18 cellular contexts compared by ENCODE assay signal in genomic region chr6:256169-256568, GRCh38.
"Had no signal": no experiment of that assay in that cellular context is flagged by ENCODE, and none has a peak within 500 bp of the region (broad histone marks: within the 10 kb centered on the region; RNA-seq: fewer than 3 reads in every experiment).

No MANE protein-coding gene starts in this region.

- H3K9me3 Mint-ChIP-seq: type B pancreatic cell had no signal

- DNase-seq: activated B cell treated with CpG ODN at 0.5 μM for 24 hours; activated CD4-positive, alpha-beta T cell treated with anti-CD3 and anti-CD28 coated beads for 36 hours; activated CD4-positive, alpha-beta T cell treated with anti-CD3 and anti-CD28 coated beads, Interleukin-2, amount 50 U/mL, for 4 hours; colonic mucosa; endodermal cell; heart left ventricle; occipital lobe; small intestine; stimulated activated naive CD4-positive, alpha-beta T cell treated with Interleukin-2 at 50 U/mL for 16 hours; T-helper 17 cell had no signal

- ATAC-seq: activated CD4-positive, alpha-beta T cell treated with anti-CD3 and anti-CD28 coated beads for 36 hours; activated T-helper 17 cell treated with anti-CD3 and anti-CD28 coated beads, Interleukin-2, amount 50 U/mL, for 72 hours; gastroesophageal sphincter; heart left ventricle; T-helper 17 cell had no signal

- H3K4me1 ChIP-seq: breast epithelium, colonic mucosa, gastroesophageal sphincter had no signal

- H3K27me3 ChIP-seq: breast epithelium, colonic mucosa, vagina had no signal

- H3K4me3 ChIP-seq: breast epithelium, colonic mucosa, gastroesophageal sphincter, heart left ventricle, thoracic aorta, vagina had no signal

- H3K4me1 Mint-ChIP-seq: endodermal cell, neural crest cell had no signal

- H3K27ac Mint-ChIP-seq: activated B cell treated with CpG ODN at 0.5 μM for 24 hours; activated CD4-positive, alpha-beta T cell treated with anti-CD3 and anti-CD28 coated beads for 36 hours; activated naive CD4-positive, alpha-beta T cell treated with anti-CD3 and anti-CD28 coated beads, Interleukin-2, amount 50 U/mL, for 72 hours; activated T-helper 17 cell treated with anti-CD3 and anti-CD28 coated beads, Interleukin-2, amount 50 U/mL, for 72 hours; endodermal cell; T-helper 17 cell; type B pancreatic cell had no signal

- H3K9me3 ChIP-seq: breast epithelium, colonic mucosa, gastroesophageal sphincter, thoracic aorta, vagina had no signal

- H3K36me3 Mint-ChIP-seq: type B pancreatic cell had no signal

- H3K4me3 Mint-ChIP-seq: activated B cell treated with CpG ODN at 0.5 μM for 24 hours; activated CD4-positive, alpha-beta T cell treated with anti-CD3 and anti-CD28 coated beads for 36 hours; activated T-helper 17 cell treated with anti-CD3 and anti-CD28 coated beads, Interleukin-2, amount 50 U/mL, for 72 hours; endodermal cell; neural crest cell; T-helper 17 cell; type B pancreatic cell had no signal

- H3K36me3 ChIP-seq: breast epithelium, colonic mucosa, gastroesophageal sphincter, heart left ventricle, thoracic aorta, vagina had no signal

- H3K27me3 Mint-ChIP-seq: activated B cell treated with CpG ODN at 0.5 μM for 24 hours; activated CD4-positive, alpha-beta T cell treated with anti-CD3 and anti-CD28 coated beads for 36 hours; activated T-helper 17 cell treated with anti-CD3 and anti-CD28 coated beads, Interleukin-2, amount 50 U/mL, for 72 hours; T-helper 17 cell had no signal

- H3K27ac ChIP-seq: breast epithelium, colonic mucosa, gastroesophageal sphincter, thoracic aorta, vagina had no signal
